ENCODE assay signal across 11 cellular contexts in genomic region chr11:2812371-2812991, GRCh38.
DNase-seq lines count a peak whose midpoint lies in the region; ATAC-seq and TF ChIP-seq lines count a peak whose summit lies in the region.
"Had no signal": no experiment of that assay in that cellular context is flagged by ENCODE, and none has a peak within 500 bp of the region (broad histone marks: within the 10 kb centered on the region; RNA-seq: fewer than 3 reads in every experiment).

No MANE protein-coding gene starts in this region.

- no peak for ATAC-seq in CD8-positive, alpha-beta T cell
- ATAC-seq: stimulated activated memory B cell treated with anti-CD40 and anti-IgM and Interleukin-4, amounts not matched to agents 10 μg/mL and 1 μg/mL and 100 μg/mL, for 72 hours had no signal

- H3K9me3 ChIP-seq in mesenchymal stem cell (ENCODE audit: control insufficient read depth, low read length): peaks cover 21% of the 10 kb centered on the region
- no peaks in the 10 kb centered on the region for H3K9me3 ChIP-seq in thyroid gland
- no peaks in the 10 kb centered on the region for H3K9me3 ChIP-seq in CD8-positive, alpha-beta T cell (ENCODE audit: low read length)

- H3K9ac ChIP-seq in mesenchymal stem cell (ENCODE audit: low read length): peak overlapping the region; percentile 59

- H3K27ac ChIP-seq in mesenchymal stem cell (ENCODE audit: low read length, poor library complexity, severe bottlenecking): no peak overlapping the region
- H3K27ac ChIP-seq in thyroid gland: peak overlapping the region in 2 of 3 donors; percentile 24 to 33
- H3K27ac ChIP-seq in CD8-positive, alpha-beta T cell (ENCODE audit: low read depth, low read length): no peak overlapping the region
- H3K27ac ChIP-seq: 22Rv1 had no signal

- no peak overlapping the region for H3K27ac Mint-ChIP-seq in T-helper 1 cell treated with Interleukin-12 subunit alpha and Interleukin-12 subunit beta and Interleukin-4 antibody, amounts not matched to agents 30 μg/mL and 1 μg/mL, for 36 hours
- H3K27ac Mint-ChIP-seq in CD8-positive, alpha-beta T cell: no peak overlapping the region
- H3K27ac Mint-ChIP-seq: stimulated activated memory B cell treated with anti-CD40 and anti-IgM and Interleukin-4, amounts not matched to agents 10 μg/mL and 1 μg/mL and 100 μg/mL, for 72 hours had no signal

- H3K4me3 Mint-ChIP-seq in T-helper 1 cell treated with Interleukin-12 subunit alpha and Interleukin-12 subunit beta and Interleukin-4 antibody, amounts not matched to agents 30 μg/mL and 1 μg/mL, for 36 hours: peak overlapping the region; percentile 9
- no peak overlapping the region for H3K4me3 Mint-ChIP-seq in CD8-positive, alpha-beta T cell
- H3K4me3 Mint-ChIP-seq: stimulated activated memory B cell treated with anti-CD40 and anti-IgM and Interleukin-4, amounts not matched to agents 10 μg/mL and 1 μg/mL and 100 μg/mL, for 72 hours had no signal

- peak overlapping the region; percentile 91 for H4K8ac ChIP-seq in mesenchymal stem cell (ENCODE audit: low read length)

- no peak overlapping the region for H2AFZ ChIP-seq in mesenchymal stem cell (ENCODE audit: low read depth, low read length)

- H3K79me1 ChIP-seq in mesenchymal stem cell (replicated peaks; ENCODE audit: low read length, poor library complexity, severe bottlenecking): no peaks in the 10 kb centered on the region

- no peak overlapping the region for H3K23ac ChIP-seq in mesenchymal stem cell (ENCODE audit: low read length in 2 of 2)

- H3K36me3 Mint-ChIP-seq in T-helper 1 cell treated with Interleukin-12 subunit alpha and Interleukin-12 subunit beta and Interleukin-4 antibody, amounts not matched to agents 30 μg/mL and 1 μg/mL, for 36 hours (ENCODE audit: low read depth): no peaks in the 10 kb centered on the region
- H3K36me3 Mint-ChIP-seq in CD8-positive, alpha-beta T cell: peaks cover 16% of the 10 kb centered on the region

- H2BK120ac ChIP-seq in mesenchymal stem cell (ENCODE audit: low read depth, low read length): peak overlapping the region; percentile 87

- H3K36me3 ChIP-seq in mesenchymal stem cell (ENCODE audit: control insufficient read depth in 1 of 2, insufficient read depth in 2 of 2, low read depth in 1 of 2, low read length in 2 of 2) (peaks cover 0 to 3% of the 10 kb centered on the region in 2 experiments), thyroid gland (no peaks in the 10 kb centered on the region)
- no peaks in the 10 kb centered on the region for H3K36me3 ChIP-seq in CD8-positive, alpha-beta T cell (ENCODE audit: insufficient read depth, low read length)

- DNase-seq in T-helper 1 cell (no peak), choroid plexus epithelial cell (ENCODE audit: low read depth) (peak; percentile 45), mesenchymal stem cell (peak; percentile 41), thyroid gland (no peak), NCI-H2081 (lab: John Stamatoyannopoulos, UW) (no peak)
- no peak for DNase-seq in CD8-positive, alpha-beta T cell
- no peak for DNase-seq in activated CD8-positive, alpha-beta memory T cell treated with anti-CD3 and anti-CD28 coated beads, Interleukin-2, amount 50 U/mL, for 4 hours
- DNase-seq: MM.1S had no signal

- TF ChIP-seq CTCF in choroid plexus epithelial cell (conservative IDR thresholded peaks at IDR 0.05; ENCODE audit: low read depth, low read length): no peak
- no peak for TF ChIP-seq CTCF in thyroid gland (IDR thresholded peaks at IDR 0.05)
- TF ChIP-seq CTCF in CD8-positive, alpha-beta T cell (IDR thresholded peaks at IDR 0.05): no peak

- no peak overlapping the region for H2AK5ac ChIP-seq in mesenchymal stem cell (ENCODE audit: low read length, severe bottlenecking)

- CTCF ChIA-PET in CD8-positive, alpha-beta T cell (lab: Charles Lee): no interaction called here

- peak overlapping the region; percentile 60 to 96 for H2BK12ac ChIP-seq in mesenchymal stem cell (ENCODE audit: low read length in 2 of 2)

- peak overlapping the region; percentile 67 to 93 for H3K18ac ChIP-seq in mesenchymal stem cell (ENCODE audit: low read depth in 1 of 2, low read length in 2 of 2)

- H2BK5ac ChIP-seq in mesenchymal stem cell (ENCODE audit: low read depth, low read length, poor library complexity, severe bottlenecking): no peak overlapping the region

- peak overlapping the region in 1 of 2 experiments; percentile 7 for H3K14ac ChIP-seq in mesenchymal stem cell (ENCODE audit: low read length in 2 of 2)

- H3K4me2 ChIP-seq in mesenchymal stem cell (ENCODE audit: low read length, poor library complexity, severe bottlenecking): no peak overlapping the region

- H3K4me1 Mint-ChIP-seq in T-helper 1 cell treated with Interleukin-12 subunit alpha and Interleukin-12 subunit beta and Interleukin-4 antibody, amounts not matched to agents 30 μg/mL and 1 μg/mL, for 36 hours (ENCODE audit: low read depth): peaks cover 4% of the 10 kb centered on the region
- H3K4me1 Mint-ChIP-seq in CD8-positive, alpha-beta T cell (ENCODE audit: low read depth): peaks cover 46% of the 10 kb centered on the region

- H3K9me3 Mint-ChIP-seq in T-helper 1 cell treated with Interleukin-12 subunit alpha and Interleukin-12 subunit beta and Interleukin-4 antibody, amounts not matched to agents 30 μg/mL and 1 μg/mL, for 36 hours: peaks cover 7% of the 10 kb centered on the region
- H3K9me3 Mint-ChIP-seq in CD8-positive, alpha-beta T cell: peaks cover 4% of the 10 kb centered on the region

- H3K4ac ChIP-seq in mesenchymal stem cell (ENCODE audit: low read depth in 1 of 2, low read length in 2 of 2): peak overlapping the region; percentile 71 to 84

- 15% methylated on average over 17 of the region's 17 CpGs for WGBS in mesenchymal stem cell
- WGBS in thyroid gland, 2 donors: 56 to 66% methylated on average over 11 to 17 of the region's 17 CpGs

- H4K91ac ChIP-seq in mesenchymal stem cell (ENCODE audit: low read length): peak overlapping the region; percentile 96

- no peak for TF ChIP-seq POLR2A in thyroid gland (IDR thresholded peaks at IDR 0.05)

- H3K4me3 ChIP-seq in choroid plexus epithelial cell (ENCODE audit: low read depth, low read length): peak overlapping the region; percentile 30
- peak overlapping the region in 1 of 2 experiments; percentile 51 for H3K4me3 ChIP-seq in mesenchymal stem cell (ENCODE audit: insufficient read depth in 1 of 2, low read depth in 1 of 2, low read length in 2 of 2)
- no peak overlapping the region for H3K4me3 ChIP-seq in thyroid gland (replicated peaks in 1 of 3)
- H3K4me3 ChIP-seq in CD8-positive, alpha-beta T cell (ENCODE audit: low read depth, low read length): no peak overlapping the region

- H3K4me1 ChIP-seq in mesenchymal stem cell (ENCODE audit: control insufficient read depth, insufficient read depth, low read depth, low read length) (peaks cover 23% of the 10 kb centered on the region), thyroid gland (peaks cover 5 to 15% of the 10 kb centered on the region in 2 donors)
- peaks cover 32% of the 10 kb centered on the region for H3K4me1 ChIP-seq in CD8-positive, alpha-beta T cell (ENCODE audit: insufficient read depth, low read length)

- peak overlapping the region; percentile 91 for H2BK15ac ChIP-seq in mesenchymal stem cell (ENCODE audit: low read depth, poor library complexity, severe bottlenecking)

- peaks cover 13 to 50% of the 10 kb centered on the region in 2 experiments for H3K27me3 ChIP-seq in mesenchymal stem cell (ENCODE audit: control insufficient read depth in 1 of 2, insufficient read depth in 1 of 2, low read length in 2 of 2)
- H3K27me3 ChIP-seq in thyroid gland: no peaks in the 10 kb centered on the region
- no peaks in the 10 kb centered on the region for H3K27me3 ChIP-seq in CD8-positive, alpha-beta T cell (ENCODE audit: insufficient read depth, low read length)

- intact Hi-C loops in thyroid gland (cut with DNase I): no loop called here
- intact Hi-C loops in CD8-positive, alpha-beta T cell (cut with DNase I, micrococcal nuclease): no loop called here

- no peaks in the 10 kb centered on the region for H3K27me3 Mint-ChIP-seq in T-helper 1 cell treated with Interleukin-12 subunit alpha and Interleukin-12 subunit beta and Interleukin-4 antibody, amounts not matched to agents 30 μg/mL and 1 μg/mL, for 36 hours (ENCODE audit: low read depth)
- no peaks in the 10 kb centered on the region for H3K27me3 Mint-ChIP-seq in CD8-positive, alpha-beta T cell (ENCODE audit: low read depth)
- H3K27me3 Mint-ChIP-seq: stimulated activated memory B cell treated with anti-CD40 and anti-IgM and Interleukin-4, amounts not matched to agents 10 μg/mL and 1 μg/mL and 100 μg/mL, for 72 hours had no signal

- POLR2A ChIA-PET in CD8-positive, alpha-beta T cell (lab: Charles Lee): no interaction called here

Comparison
In these comparisons a context has a peak if more than half of its experiments do, and no peak if none do; other contexts are left out.
1. DNase-seq: peak in choroid plexus epithelial cell (single experiment) and mesenchymal stem cell (single experiment); none in T-helper 1 cell (0 of 5), thyroid gland (0 of 2), NCI-H2081 (0 of 2), CD8-positive, alpha-beta T cell (0 of 7) and activated CD8-positive, alpha-beta memory T cell treated with anti-CD3 and anti-CD28 coated beads, Interleukin-2, amount 50 U/mL, for 4 hours (single experiment).
2. H3K27ac ChIP-seq: peak in thyroid gland (2 of 3); none in mesenchymal stem cell (single experiment) and CD8-positive, alpha-beta T cell (single experiment).